ENCODE assay signal across 22 cellular contexts in the genomic region with DNA sequence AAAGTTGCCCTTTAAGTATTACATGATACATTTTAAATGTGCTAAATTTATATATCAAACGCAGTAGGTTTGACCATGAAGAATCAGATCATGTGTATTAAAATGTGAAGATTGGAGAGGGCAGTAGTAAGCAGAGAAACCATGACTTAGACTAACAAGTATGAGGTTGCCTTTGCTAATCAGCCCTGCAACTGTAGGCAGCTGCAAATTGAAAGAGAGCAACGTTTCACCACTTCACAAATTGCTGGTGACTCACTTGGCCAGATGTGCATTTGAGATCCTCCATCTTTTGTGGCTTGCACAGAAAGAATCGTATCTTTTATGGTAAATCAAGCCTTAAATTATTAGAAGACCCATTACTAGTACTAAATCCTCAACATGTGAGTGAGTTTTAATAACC. TPM values are rescaled to one million over a fixed set of nuclear protein-coding genes. Genes with fewer than 3 reads are reported as not detected.
A peak's percentile ranks its signal among the peaks of the same experiment; 100 is the strongest.
DNase-seq lines count a peak whose midpoint lies in the region; FAIRE-seq and TF ChIP-seq lines count a peak whose summit lies in the region.
"Had no signal": no experiment of that assay in that cellular context is flagged by ENCODE, and none has a peak within 500 bp of the region (broad histone marks: within the 10 kb centered on the region; RNA-seq: fewer than 3 reads in every experiment).

No MANE protein-coding gene starts in this region.

- TF ChIP-seq CTCF in MCF 10A (IDR thresholded peaks at IDR 0.05; ENCODE audit: unreplicated experiment) (no peak), breast epithelium (IDR thresholded peaks at IDR 0.05) (no peak), glutamatergic neuron (IDR thresholded peaks at IDR 0.05; ENCODE audit: partially characterized antibody, unreplicated experiment) (no peak)

- no peaks in the 10 kb centered on the region for H3K27me3 Mint-ChIP-seq in MCF 10A (ENCODE audit: insufficient read depth, unreplicated experiment)
- H3K27me3 Mint-ChIP-seq in glutamatergic neuron (ENCODE audit: unreplicated experiment) = no peaks in the 10 kb centered on the region
- H3K27me3 Mint-ChIP-seq: brain had no signal

- peaks cover 4% of the 10 kb centered on the region for H3K4me1 Mint-ChIP-seq in MCF 10A (ENCODE audit: insufficient read depth, unreplicated experiment)
- peaks cover 13% of the 10 kb centered on the region for H3K4me1 Mint-ChIP-seq in glutamatergic neuron (ENCODE audit: low read depth, unreplicated experiment)

- H3K36me3 Mint-ChIP-seq in MCF 10A (ENCODE audit: insufficient read depth, unreplicated experiment) = no peaks in the 10 kb centered on the region
- H3K36me3 Mint-ChIP-seq in glutamatergic neuron (ENCODE audit: unreplicated experiment) = no peaks in the 10 kb centered on the region
- H3K36me3 Mint-ChIP-seq: brain had no signal

- H3K27me3 ChIP-seq in breast epithelium = no peaks in the 10 kb centered on the region
- H3K27me3 ChIP-seq: testis had no signal

- CTCF ChIA-PET in MCF 10A (lab: Yijun Ruan, JAX) = no interaction called here

- intact Hi-C loops in MCF 10A (cut with micrococcal nuclease) = no loop called here
- intact Hi-C loops in breast epithelium (cut with DNase I; ENCODE audit: low total_unique reads) = no loop called here

- DNase-seq in MCF 10A (ENCODE audit: unreplicated experiment) (peak; percentile 17), breast epithelium (ENCODE audit: low spot score in 2 of 2) (no peak), OCI-M1 (lab: John Stamatoyannopoulos, UW) (peak; percentile 45), fibroblast of gingiva (ENCODE audit: low read depth) (peak; percentile 57), urothelium cell line (ENCODE audit: low spot score) (no peak), glutamatergic neuron (no peak), CD1c-positive myeloid dendritic cell (ENCODE audit: extremely low spot score) (no peak), NCI-H1694 treated with DMSO at 0.1 percent for 48 hours (lab: John Stamatoyannopoulos, UW) (no peak)
- DNase-seq: activated CD4-positive, CD25-positive, alpha-beta regulatory T cell; activated naive CD4-positive, alpha-beta T cell treated with anti-CD3 and anti-CD28 coated beads for 36 hours; effector CD4-positive, alpha-beta T cell; foreskin melanocyte; NCI-H1105; NCI-H2227 treated with DMSO at 0.1 percent for 48 hours; nephron progenitor cell; stimulated activated CD4-positive, alpha-beta T cell treated with anti-CD3 and anti-CD28 coated beads, Interleukin-2, amount 100 ng/mL, for 24 hours; stimulated activated CD8-positive, alpha-beta memory T cell treated with anti-CD3 and anti-CD28 coated beads, Interleukin-4, amount 100 ng/mL, for 48 hours; testis had no signal

- no peaks in the 10 kb centered on the region for H3K4me1 ChIP-seq in breast epithelium
- H3K4me1 ChIP-seq: testis had no signal

- H3K4me3 Mint-ChIP-seq in MCF 10A (ENCODE audit: unreplicated experiment) (no peak overlapping the region), glutamatergic neuron (ENCODE audit: unreplicated experiment) (no peak overlapping the region)
- H3K4me3 Mint-ChIP-seq: activated naive CD4-positive, alpha-beta T cell treated with anti-CD3 and anti-CD28 coated beads for 36 hours; brain; nephron progenitor cell had no signal

- BruUV-seq in MCF 10A (replicated peaks; lab: Mats Ljungman, UMichigan) = no TSS peak

- H3K9me3 ChIP-seq in breast epithelium = no peaks in the 10 kb centered on the region
- H3K9me3 ChIP-seq: testis had no signal

- no peaks in the 10 kb centered on the region for H3K36me3 ChIP-seq in breast epithelium

- no peak overlapping the region for H3K27ac ChIP-seq in breast epithelium
- H3K27ac ChIP-seq: testis had no signal

- H3K27ac Mint-ChIP-seq in MCF 10A (ENCODE audit: low read depth, unreplicated experiment) (no peak overlapping the region), glutamatergic neuron (ENCODE audit: unreplicated experiment) (no peak overlapping the region)
- H3K27ac Mint-ChIP-seq: activated naive CD4-positive, alpha-beta T cell treated with anti-CD3 and anti-CD28 coated beads for 36 hours; brain; nephron progenitor cell had no signal

- no peaks in the 10 kb centered on the region for H3K9me3 Mint-ChIP-seq in MCF 10A (ENCODE audit: unreplicated experiment)
- peaks cover 2% of the 10 kb centered on the region for H3K9me3 Mint-ChIP-seq in glutamatergic neuron (ENCODE audit: unreplicated experiment)
- H3K9me3 Mint-ChIP-seq: activated naive CD4-positive, alpha-beta T cell treated with anti-CD3 and anti-CD28 coated beads for 36 hours; brain; nephron progenitor cell had no signal

- POLR2A ChIA-PET in MCF 10A (lab: Yijun Ruan, JAX) = no interaction called here

- no peak overlapping the region for H3K4me3 ChIP-seq in breast epithelium
- H3K4me3 ChIP-seq: lung, testis had no signal

- FAIRE-seq in urothelium cell line (lab: Jason Lieb, UNC) = peak; percentile 59
- FAIRE-seq: HepG2 had no signal

- TF ChIP-seq POLR2A in breast epithelium (IDR thresholded peaks at IDR 0.05) = no peak

RNA-seq across cellular contexts. Expression of a gene that starts 10.1 kb away (rescaled TPM):
- total RNA-seq in MCF 10A (2022) (1.5 and 3.2 TPM in 2 replicates), breast epithelium (10 to 100 TPM in 1 of 3 donors, 1 to 10 TPM in 2; 2.9 to 23.2 (median 5.2) TPM), glutamatergic neuron (ENCODE audit: unreplicated experiment) (16.3 TPM)
- total RNA-seq: OCI-LY7 had no signal

Comparison
In these comparisons a context has a peak if more than half of its experiments do, and no peak if none do; other contexts are left out.
1. DNase-seq: peak in MCF 10A (single experiment), OCI-M1 (single experiment) and fibroblast of gingiva (single experiment); none in breast epithelium (0 of 2), urothelium cell line (single experiment), glutamatergic neuron (single experiment), CD1c-positive myeloid dendritic cell (single experiment) and NCI-H1694 treated with DMSO at 0.1 percent for 48 hours (single experiment).